In genomic region chr2:176385838-176386237, GRCh38 we compare ENCODE assay signal across 1 cellular context.
TF ChIP-seq lines count a peak whose summit lies in the region.

No MANE protein-coding gene starts in this region.

TF ChIP-seq in WTC11, 78 proteins besides CTCF, POLR2A, EP300 and RAD21 (continued from another document):
- TF ChIP-seq ZNF532 (CRISPR knock-in tag; IDR thresholded peaks at IDR 0.05; ENCODE audit: borderline replicate concordance) (no peak), ATF1 (CRISPR knock-in tag; IDR thresholded peaks at IDR 0.05) (no peak), TEAD4 (CRISPR knock-in tag; IDR thresholded peaks at IDR 0.05) (no peak), E2F1 (CRISPR knock-in tag; IDR thresholded peaks at IDR 0.05) (no peak), NR2C2 (CRISPR knock-in tag; IDR thresholded peaks at IDR 0.05) (no peak), ZNF512 (CRISPR knock-in tag; IDR thresholded peaks at IDR 0.05; ENCODE audit: borderline replicate concordance) (no peak), MXD4 (CRISPR knock-in tag; IDR thresholded peaks at IDR 0.05; ENCODE audit: borderline replicate concordance) (no peak)
